25 cellular contexts compared by ENCODE assay signal in genomic region chr14:96078687-96079016, GRCh38. TPM values are rescaled to one million over a fixed set of nuclear protein-coding genes. Genes with fewer than 3 reads are reported as not detected.
A peak's percentile ranks its signal among the peaks of the same experiment; 100 is the strongest.
DNase-seq lines count a peak whose midpoint lies in the region; ATAC-seq, FAIRE-seq and TF ChIP-seq lines count a peak whose summit lies in the region.
"Had no signal": no experiment of that assay in that cellular context is flagged by ENCODE, and none has a peak within 500 bp of the region (broad histone marks: within the 10 kb centered on the region; RNA-seq: fewer than 3 reads in every experiment).

No MANE protein-coding gene starts in this region.

- no peak overlapping the region for H4K12ac ChIP-seq in trophoblast cell (ENCODE audit: low read depth, low read length)

- no peaks in the 10 kb centered on the region for H3K9me3 Mint-ChIP-seq in stimulated activated naive CD8-positive, alpha-beta T cell treated with anti-CD3 and anti-CD28 coated beads, Interleukin-15, amount 100 ng/mL, for 72 hours

- H3K4ac ChIP-seq in trophoblast cell (ENCODE audit: low read depth, low read length) = no peak overlapping the region

- H3K9ac ChIP-seq in OCI-LY3 (ENCODE audit: low read length) (no peak overlapping the region), endocrine pancreas (ENCODE audit: control insufficient read depth, insufficient read depth, low read length) (no peak overlapping the region), trophoblast cell (ENCODE audit: low read length) (no peak overlapping the region)

- H3K79me2 ChIP-seq in OCI-LY3 (ENCODE audit: low read length) = no peaks in the 10 kb centered on the region
- H3K79me2 ChIP-seq in trophoblast cell (ENCODE audit: control insufficient read depth, insufficient read depth, low read length, poor library complexity) = no peaks in the 10 kb centered on the region

- H3K27me3 ChIP-seq in GM06990 (replicated peaks; ENCODE audit: control insufficient read depth, insufficient read depth, low read length) = no peaks in the 10 kb centered on the region
- peaks cover 22% of the 10 kb centered on the region for H3K27me3 ChIP-seq in OCI-LY3 (ENCODE audit: low read depth, low read length)
- no peaks in the 10 kb centered on the region for H3K27me3 ChIP-seq in endocrine pancreas (ENCODE audit: control insufficient read depth, insufficient read depth, low read length)
- H3K27me3 ChIP-seq in trophoblast cell (ENCODE audit: insufficient read depth, low read length) = no peaks in the 10 kb centered on the region
- H3K27me3 ChIP-seq: brain microvascular endothelial cell, right lobe of liver, tibial nerve had no signal

- peak overlapping the region; percentile 43 for H3K4me3 ChIP-seq in GM06990 (replicated peaks; ENCODE audit: low read depth, low read length)
- H3K4me3 ChIP-seq in OCI-LY3 (ENCODE audit: low read length) = no peak overlapping the region
- H3K4me3 ChIP-seq in endocrine pancreas (ENCODE audit: control insufficient read depth, insufficient read depth, low read length) = peak overlapping the region; percentile 20
- no peak overlapping the region for H3K4me3 ChIP-seq in trophoblast cell (ENCODE audit: low read depth, low read length)
- H3K4me3 ChIP-seq: A549, lung, right lobe of liver, tibial nerve had no signal

- H3K79me1 ChIP-seq in trophoblast cell (ENCODE audit: low read length) = no peaks in the 10 kb centered on the region

- TF ChIP-seq CTCF in GM06990 (IDR thresholded peaks at IDR 0.05; ENCODE audit: insufficient read depth, low read length, poor library complexity, severe bottlenecking) (no peak), OCI-LY3 (IDR thresholded peaks at IDR 0.05; ENCODE audit: low read depth, low read length) (no peak)

- H3K36me3 ChIP-seq in GM06990 (ENCODE audit: control insufficient read depth, insufficient read depth, low read length) (no peaks in the 10 kb centered on the region), OCI-LY3 (replicated peaks; ENCODE audit: low read depth, low read length) (no peaks in the 10 kb centered on the region), endocrine pancreas (ENCODE audit: control insufficient read depth, insufficient read depth, low read length) (no peaks in the 10 kb centered on the region), trophoblast cell (ENCODE audit: control insufficient read depth in 1 of 2, insufficient read depth in 2 of 2, low read length in 2 of 2) (no peaks in the 10 kb centered on the region)
- H3K36me3 ChIP-seq: brain microvascular endothelial cell, right lobe of liver, tibial nerve had no signal

- H2AFZ ChIP-seq in OCI-LY3 (ENCODE audit: low read depth, low read length) (no peak overlapping the region; the same call in 1 of the 2 replicates), trophoblast cell (ENCODE audit: insufficient read depth, low read length, poor library complexity) (no peak overlapping the region)

- H2BK12ac ChIP-seq in trophoblast cell (ENCODE audit: low read length) = no peak overlapping the region

- no peak for ATAC-seq in HG03280 (IDR thresholded peaks at IDR 0.05; ENCODE audit: unreplicated experiment)
- ATAC-seq in stimulated activated naive CD8-positive, alpha-beta T cell treated with anti-CD3 and anti-CD28 coated beads, Interleukin-15, amount 100 ng/mL, for 72 hours = no peak
- ATAC-seq: A549; activated T-cell treated with anti-CD3 and anti-CD28 coated beads, Interleukin-2, amount 50 U/mL, for 4 hours; CD8-positive, alpha-beta T cell; HCT116; PC-3; right lobe of liver had no signal

- peaks cover 25% of the 10 kb centered on the region for H3K27me3 Mint-ChIP-seq in stimulated activated naive CD8-positive, alpha-beta T cell treated with anti-CD3 and anti-CD28 coated beads, Interleukin-15, amount 100 ng/mL, for 72 hours

- no peak overlapping the region for H2AK5ac ChIP-seq in trophoblast cell (ENCODE audit: low read length)

- H3K27ac ChIP-seq in OCI-LY3 (ENCODE audit: low read length) (no peak overlapping the region), trophoblast cell (ENCODE audit: low read depth, low read length) (no peak overlapping the region)
- H3K27ac ChIP-seq: A549, brain microvascular endothelial cell, right lobe of liver, tibial nerve had no signal

- H3K9me3 ChIP-seq in OCI-LY3 (ENCODE audit: insufficient read depth, low read length) (no peaks in the 10 kb centered on the region), endocrine pancreas (ENCODE audit: control insufficient read depth, low read length) (no peaks in the 10 kb centered on the region), trophoblast cell (ENCODE audit: insufficient read depth, low read depth, low read length) (no peaks in the 10 kb centered on the region)
- H3K9me3 ChIP-seq: A549, right lobe of liver, tibial nerve had no signal

- no peak overlapping the region for H2BK120ac ChIP-seq in trophoblast cell (ENCODE audit: insufficient read depth, low read length, poor library complexity)

- H3K4me3 Mint-ChIP-seq in stimulated activated naive CD8-positive, alpha-beta T cell treated with anti-CD3 and anti-CD28 coated beads, Interleukin-15, amount 100 ng/mL, for 72 hours = no peak overlapping the region
- H3K4me3 Mint-ChIP-seq: activated CD4-positive, alpha-beta T cell treated with anti-CD3 and anti-CD28 coated beads, Interleukin-2, amount 10 ng/mL, durations not matched to agents 7 days and 5 days; activated T-cell treated with anti-CD3 and anti-CD28 coated beads, Interleukin-2, amount 50 U/mL, for 4 hours; CD8-positive, alpha-beta T cell had no signal

- H3K4me1 ChIP-seq in OCI-LY3 (ENCODE audit: low read length) (peaks cover 11% of the 10 kb centered on the region), endocrine pancreas (ENCODE audit: control insufficient read depth, insufficient read depth, low read length) (peaks cover 14% of the 10 kb centered on the region), trophoblast cell (ENCODE audit: control insufficient read depth in 1 of 2, insufficient read depth in 2 of 2, low read length in 2 of 2) (peaks cover 2 to 3% of the 10 kb centered on the region in 2 experiments)
- H3K4me1 ChIP-seq: right lobe of liver, tibial nerve had no signal

- H4K8ac ChIP-seq in trophoblast cell (ENCODE audit: low read depth, low read length) = no peak overlapping the region

- H2BK5ac ChIP-seq in trophoblast cell (ENCODE audit: low read depth, low read length, poor library complexity) = no peak overlapping the region

- H3K4me2 ChIP-seq in OCI-LY3 (ENCODE audit: low read length) (peak overlapping the region; percentile 2), trophoblast cell (ENCODE audit: low read length) (no peak overlapping the region)
- H3K4me2 ChIP-seq: A549 had no signal

- FAIRE-seq in frontal cortex (lab: Jason Lieb, UNC) = no peak
- FAIRE-seq: A549 had no signal

- H4K20me1 ChIP-seq in OCI-LY3 (ENCODE audit: insufficient read depth, low read length) = peaks cover 3% of the 10 kb centered on the region; the same call in 1 of the 2 replicates

- peak overlapping the region; percentile 39 for H4K91ac ChIP-seq in trophoblast cell (ENCODE audit: low read depth, low read length)

- WGBS in trophoblast cell (ENCODE audit: extremely low coverage, insufficient coverage, insufficient read length) = no CpG with 5 or more reads among the region's 6 CpGs

- H3K4me1 Mint-ChIP-seq in stimulated activated naive CD8-positive, alpha-beta T cell treated with anti-CD3 and anti-CD28 coated beads, Interleukin-15, amount 100 ng/mL, for 72 hours = peaks cover 9% of the 10 kb centered on the region
- H3K4me1 Mint-ChIP-seq: activated CD4-positive, alpha-beta T cell treated with anti-CD3 and anti-CD28 coated beads, Interleukin-2, amount 10 ng/mL, durations not matched to agents 7 days and 5 days had no signal

- no peak overlapping the region for H3K23ac ChIP-seq in trophoblast cell (ENCODE audit: low read length)

- H3K14ac ChIP-seq in trophoblast cell (ENCODE audit: low read length) = no peak overlapping the region

- H3K27ac Mint-ChIP-seq in stimulated activated naive CD8-positive, alpha-beta T cell treated with anti-CD3 and anti-CD28 coated beads, Interleukin-15, amount 100 ng/mL, for 72 hours = peak overlapping the region in 1 of 2 donors; percentile 61
- H3K27ac Mint-ChIP-seq: activated CD4-positive, alpha-beta T cell treated with anti-CD3 and anti-CD28 coated beads, Interleukin-2, amount 10 ng/mL, durations not matched to agents 7 days and 5 days; CD8-positive, alpha-beta T cell had no signal

- peak; percentile 32 for DNase-seq in GM06990 (ENCODE audit: extremely low read depth, insufficient read length)
- no peak for DNase-seq in trophoblast cell
- DNase-seq in frontal cortex (ENCODE audit: low spot score in 2 of 2) = no peak
- DNase-seq in stimulated activated naive CD4-positive, alpha-beta T cell treated with Interleukin-2 at 50 U/mL for 16 hours (lab: John Stamatoyannopoulos, UW) = no peak
- DNase-seq in stimulated activated naive CD8-positive, alpha-beta T cell treated with anti-CD3 and anti-CD28 coated beads, Interleukin-15, amount 100 ng/mL, for 72 hours = no peak
- DNase-seq: activated CD4-positive, alpha-beta T cell treated with anti-CD3 and anti-CD28 coated beads, Interleukin-2, amount 10 ng/mL, durations not matched to agents 7 days and 5 days; activated gamma-delta T cell treated with Interleukin-2 at 50 U/mL for 16 hours; activated T-cell treated with anti-CD3 and anti-CD28 coated beads, Interleukin-2, amount 50 U/mL, for 4 hours; AML-193; brain microvascular endothelial cell; CD8-positive, alpha-beta T cell; KBM-7; NCI-H1417 treated with DMSO at 0.1 percent for 48 hours; NCI-H2107; PC-3; right lobe of liver; SHP77 treated with DMSO at 0.1 percent for 48 hours; T1000 had no signal

- no peak overlapping the region for H3K18ac ChIP-seq in trophoblast cell (ENCODE audit: low read length)

RNA-seq across cellular contexts. Expression of gene C14orf132, which starts 39.5 kb away (rescaled TPM):
- polyA plus RNA-seq in trophoblast cell (2013) = 6.3 and 6.4 TPM in 2 replicates
- 32.6 TPM for total RNA-seq in frontal cortex
- total RNA-seq: PC-3 had no signal

Comparison
In these comparisons a context has a peak if more than half of its experiments do, and no peak if none do; other contexts are left out.
1. H3K4me3 ChIP-seq: peak in GM06990 (single experiment) and endocrine pancreas (single experiment); none in OCI-LY3 (single experiment) and trophoblast cell (single experiment).